Comparison of ENCODE assay signal across 1 cellular context in the genomic region with DNA sequence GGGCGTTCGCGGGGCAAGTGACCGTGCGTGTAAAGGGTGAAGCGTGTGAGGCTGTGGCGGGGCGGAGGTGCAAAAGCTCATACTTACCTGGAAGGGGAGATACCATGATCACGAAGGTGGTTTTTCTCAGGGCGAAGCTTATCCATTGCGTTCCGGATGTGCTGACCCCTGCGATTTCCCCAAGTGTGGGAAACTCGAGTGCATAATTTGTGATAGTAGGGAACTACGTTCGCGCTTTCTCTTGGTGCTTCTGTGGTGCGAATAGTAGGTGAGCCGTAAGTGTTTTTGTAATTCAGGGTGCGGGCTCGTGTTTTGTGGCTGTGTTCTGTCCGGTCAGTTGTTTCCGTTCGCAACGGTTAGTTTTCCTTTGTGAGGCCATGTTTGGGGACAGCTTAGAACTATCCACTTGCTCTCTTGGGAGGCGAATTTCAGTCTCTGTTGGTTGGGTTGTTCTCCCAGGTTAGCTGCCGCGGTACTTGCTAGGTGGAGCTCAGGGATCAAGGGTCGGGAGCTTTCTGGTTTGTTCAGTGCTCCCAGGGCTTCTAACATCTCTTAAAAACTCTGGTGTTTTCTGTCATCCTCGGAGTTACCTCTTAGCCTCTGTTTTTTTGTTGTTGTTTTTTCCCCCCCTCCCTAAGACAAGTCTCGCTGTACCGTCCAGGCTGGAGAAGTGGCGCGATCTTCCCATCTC.
TF ChIP-seq lines count a peak whose summit lies in the region.

No MANE protein-coding gene starts in this region.

TF ChIP-seq in WTC11, 78 proteins besides CTCF, POLR2A, EP300 and RAD21 (continued from another document):
- 0 out of 2 replicates have a peak, but pooled peaks have one; percentile 47 for TF ChIP-seq FOXP4 (CRISPR knock-in tag; IDR thresholded peaks at IDR 0.05)
- 0 out of 2 replicates have a peak, but pooled peaks have one; percentile 58 for TF ChIP-seq E2F5 (CRISPR knock-in tag; IDR thresholded peaks at IDR 0.05)
- TF ChIP-seq, protein P1, sequence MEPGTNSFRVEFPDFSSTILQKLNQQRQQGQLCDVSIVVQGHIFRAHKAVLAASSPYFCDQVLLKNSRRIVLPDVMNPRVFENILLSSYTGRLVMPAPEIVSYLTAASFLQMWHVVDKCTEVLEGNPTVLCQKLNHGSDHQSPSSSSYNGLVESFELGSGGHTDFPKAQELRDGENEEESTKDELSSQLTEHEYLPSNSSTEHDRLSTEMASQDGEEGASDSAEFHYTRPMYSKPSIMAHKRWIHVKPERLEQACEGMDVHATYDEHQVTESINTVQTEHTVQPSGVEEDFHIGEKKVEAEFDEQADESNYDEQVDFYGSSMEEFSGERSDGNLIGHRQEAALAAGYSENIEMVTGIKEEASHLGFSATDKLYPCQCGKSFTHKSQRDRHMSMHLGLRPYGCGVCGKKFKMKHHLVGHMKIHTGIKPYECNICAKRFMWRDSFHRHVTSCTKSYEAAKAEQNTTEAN (CRISPR knock-in tag; IDR thresholded peaks at IDR 0.05), result peak; percentile 81; the same call in 1 of the 2 replicates
- TF ChIP-seq RELA (CRISPR knock-in tag; IDR thresholded peaks at IDR 0.05; ENCODE audit: borderline replicate concordance), result 0 out of 2 replicates have a peak, but pooled peaks have one; percentile 33
- TF ChIP-seq E2F1 (CRISPR knock-in tag; IDR thresholded peaks at IDR 0.05), result peak; percentile 49; the same call in 1 of the 2 replicates
- peak; percentile 100 for TF ChIP-seq ZNF416 (CRISPR knock-in tag; IDR thresholded peaks at IDR 0.05)
- TF ChIP-seq ZNF425 (CRISPR knock-in tag; conservative IDR thresholded peaks at IDR 0.05), result peak; percentile 99
- peak; percentile 64; the same call in 1 of the 2 replicates for TF ChIP-seq ZNF219 (CRISPR knock-in tag; IDR thresholded peaks at IDR 0.05; ENCODE audit: borderline replicate concordance)
TF ChIP-seq in WTC11: peak in this region for 59; not testable (repeated sequence) for 19.
